10 cellular contexts compared by ENCODE assay signal in the genomic region with DNA sequence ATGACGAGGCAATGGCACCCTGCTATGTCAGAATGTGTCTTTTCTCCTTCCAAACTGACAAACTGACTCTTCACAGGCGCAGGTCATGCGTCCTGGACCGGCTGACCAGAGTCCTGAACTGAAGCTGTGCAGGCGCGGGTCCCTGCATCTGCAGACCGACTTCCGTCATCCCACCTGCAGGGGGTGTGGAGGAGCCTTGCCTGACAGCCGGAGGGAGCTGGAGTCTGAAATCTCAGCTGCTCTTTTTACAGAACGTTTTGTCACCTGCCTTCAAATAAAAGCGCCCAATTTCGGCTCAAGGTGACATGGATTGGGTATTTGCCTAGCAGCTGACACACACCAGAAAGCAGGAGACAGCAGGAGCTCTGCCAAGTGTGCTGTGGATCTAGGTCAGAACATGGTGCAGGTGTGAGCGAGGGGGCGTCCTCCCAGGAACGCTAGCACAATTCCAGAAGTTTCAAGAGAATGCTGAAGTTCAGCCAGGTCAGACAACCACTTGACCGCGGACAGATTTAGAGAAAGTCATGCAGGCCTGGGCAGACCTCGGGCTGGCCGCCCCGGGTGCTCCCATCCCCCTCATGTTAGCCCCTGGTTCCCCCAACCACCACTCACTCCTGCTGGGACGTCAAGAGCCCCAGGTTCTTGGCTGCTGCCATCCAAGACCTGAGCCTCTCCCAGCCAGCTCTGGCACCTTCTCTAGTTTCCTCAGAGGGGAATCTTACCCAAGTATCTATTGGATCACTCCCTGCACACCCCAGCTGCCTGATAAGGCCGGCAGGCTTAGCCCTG. TPM values are rescaled to one million over a fixed set of nuclear protein-coding genes. Genes with fewer than 3 reads are reported as not detected.
A peak's percentile ranks its signal among the peaks of the same experiment; 100 is the strongest.
DNase-seq lines count a peak whose midpoint lies in the region; ATAC-seq, FAIRE-seq and TF ChIP-seq lines count a peak whose summit lies in the region.
"Had no signal": no experiment of that assay in that cellular context is flagged by ENCODE, and none has a peak within 500 bp of the region (broad histone marks: within the 10 kb centered on the region; RNA-seq: fewer than 3 reads in every experiment).

No MANE protein-coding gene starts in this region.

- peak overlapping the region; percentile 9; the same call in 1 of the 2 replicates for H2BK12ac ChIP-seq in H1 (ENCODE audit: low read depth, low read length)

- H3K27me3 ChIP-seq in DOHH2 (ENCODE audit: control insufficient read depth, low read length) (no peaks in the 10 kb centered on the region), H1 (replicated peaks in 1 of 4; ENCODE audit: control insufficient read depth in 3 of 4, extremely low read depth in 1 of 4, insufficient read depth in 3 of 4, low read length in 3 of 4) (no peaks in the 10 kb centered on the region), neutrophil (no peaks in the 10 kb centered on the region)

- H3K23ac ChIP-seq in H1 (ENCODE audit: insufficient read length): no peak overlapping the region

- ATAC-seq in GM18867 (IDR thresholded peaks at IDR 0.05; ENCODE audit: unreplicated experiment): no peak
- ATAC-seq in activated CD8-positive, alpha-beta T cell treated with anti-CD3 and anti-CD28 coated beads, Interleukin-2, amount 10 ng/mL, durations not matched to agents 7 days and 5 days: no peak

- no peak overlapping the region; the same call in 1 of the 2 replicates for H2BK5ac ChIP-seq in H1 (ENCODE audit: low read depth, low read length)

- no peak overlapping the region for H3K4ac ChIP-seq in H1 (replicated peaks; ENCODE audit: insufficient read length, low read depth, low read length)

- H3K4me3 ChIP-seq in DOHH2 (ENCODE audit: low read length) (no peak overlapping the region), H1 (ENCODE audit: extremely low read depth in 1 of 4, insufficient read depth in 2 of 4, low read depth in 3 of 4, low read length in 4 of 4) (no peak overlapping the region), neutrophil (ENCODE audit: low read depth in 1 of 2, low read length in 1 of 2) (no peak overlapping the region)
- H3K4me3 ChIP-seq: HAP-1 had no signal

- H3K27ac ChIP-seq in DOHH2 (ENCODE audit: low read depth, low read length) (no peak overlapping the region), H1 (ENCODE audit: low read depth, low read length) (no peak overlapping the region), neutrophil (peak overlapping the region; percentile 49)

- peak; percentile 50 for FAIRE-seq in H1 (lab: Jason Lieb, UNC)

- H2BK15ac ChIP-seq in H1 (ENCODE audit: low read length): peak overlapping the region; percentile 95; the same call in 1 of the 2 replicates

- H2BK120ac ChIP-seq in H1 (replicated peaks; ENCODE audit: low read depth, low read length): no peak overlapping the region

- no peaks in the 10 kb centered on the region for H3F3A ChIP-seq in DOHH2 (ENCODE audit: control insufficient read depth, insufficient read depth)

- H3K18ac ChIP-seq in H1 (ENCODE audit: extremely low read depth, low read length): no peak overlapping the region

- H3K9me3 ChIP-seq in DOHH2 (ENCODE audit: control insufficient read depth, insufficient read depth, low read length) (no peaks in the 10 kb centered on the region), H1 (ENCODE audit: insufficient read depth in 2 of 2, low read depth in 1 of 2, low read length in 1 of 2) (no peaks in the 10 kb centered on the region), neutrophil (no peaks in the 10 kb centered on the region)
- H3K9me3 ChIP-seq: HAP-1 had no signal

- no peak overlapping the region; the same call in 1 of the 2 replicates for H4K8ac ChIP-seq in H1 (ENCODE audit: extremely low read depth, insufficient read depth, low read length)

- H3K4me2 ChIP-seq in DOHH2 (ENCODE audit: low read length) (no peak overlapping the region), H1 (ENCODE audit: insufficient read depth in 1 of 2, low read depth in 2 of 2, low read length in 2 of 2) (no peak overlapping the region)

- H2AK5ac ChIP-seq in H1 (ENCODE audit: low read depth, low read length): no peak overlapping the region

- no peak overlapping the region for H4K5ac ChIP-seq in H1 (ENCODE audit: insufficient read length, low read depth, low read length)

- H3K79me1 ChIP-seq in H1 (ENCODE audit: low read depth, low read length): peaks cover 29% of the 10 kb centered on the region

- CTCF ChIA-PET in H1 (lab: Charles Lee; ENCODE audit: partially characterized antibody): interaction anchor here (0.8 to 18.5 kb wide), 26 partner anchors 16 to 288 kb away, joined by 3 to 458 read pairs (median 4); a partner anchor contains a TSS
- CTCF ChIA-PET in activated CD4-positive, alpha-beta memory T cell treated with anti-CD3 and anti-CD28 coated beads, Interleukin-2, amount 10 ng/mL, durations not matched to agents 7 days and 5 days (lab: Charles Lee): interaction anchor here (1.1 to 1.2 kb wide), 2 partner anchors 27 to 32 kb away, joined by 4 to 5 read pairs; a partner anchor contains a TSS
- CTCF ChIA-PET in activated CD8-positive, alpha-beta T cell treated with anti-CD3 and anti-CD28 coated beads, Interleukin-2, amount 10 ng/mL, durations not matched to agents 7 days and 5 days (lab: Charles Lee): interaction anchor here (0.5 to 2.2 kb wide), 5 partner anchors 27 to 184 kb away, joined by 3 to 13 read pairs (median 4); no protein-coding TSS in a partner anchor

- H3K9me2 ChIP-seq in DOHH2 (replicated peaks; ENCODE audit: control insufficient read depth, low read length): no peaks in the 10 kb centered on the region

- H3K4me3 Mint-ChIP-seq in activated CD4-positive, alpha-beta memory T cell treated with anti-CD3 and anti-CD28 coated beads, Interleukin-2, amount 10 ng/mL, durations not matched to agents 7 days and 5 days: no peak overlapping the region
- no peak overlapping the region for H3K4me3 Mint-ChIP-seq in activated CD8-positive, alpha-beta T cell treated with anti-CD3 and anti-CD28 coated beads, Interleukin-2, amount 10 ng/mL, durations not matched to agents 7 days and 5 days
- H3K4me3 Mint-ChIP-seq: activated CD4-positive, alpha-beta memory T cell treated with anti-CD3 and anti-CD28 coated beads for 36 hours had no signal

- H3K36me3 ChIP-seq in DOHH2 (ENCODE audit: control insufficient read depth, low read length) (no peaks in the 10 kb centered on the region), H1 (ENCODE audit: control insufficient read depth in 2 of 4, insufficient read depth in 4 of 4, low read length in 3 of 4) (no peaks in the 10 kb centered on the region), neutrophil (no peaks in the 10 kb centered on the region)
- H3K36me3 ChIP-seq: HAP-1 had no signal

- H3K4me1 Mint-ChIP-seq in activated CD4-positive, alpha-beta memory T cell treated with anti-CD3 and anti-CD28 coated beads, Interleukin-2, amount 10 ng/mL, durations not matched to agents 7 days and 5 days: peaks cover 62% of the 10 kb centered on the region
- peaks cover 55% of the 10 kb centered on the region for H3K4me1 Mint-ChIP-seq in activated CD8-positive, alpha-beta T cell treated with anti-CD3 and anti-CD28 coated beads, Interleukin-2, amount 10 ng/mL, durations not matched to agents 7 days and 5 days (ENCODE audit: low read depth)

- H3K9ac ChIP-seq in H1 (replicated peaks in 1 of 4; ENCODE audit: extremely low read depth in 1 of 4, low read depth in 3 of 4, low read length in 3 of 4): no peak overlapping the region

- H3K36me3 Mint-ChIP-seq in activated CD4-positive, alpha-beta memory T cell treated with anti-CD3 and anti-CD28 coated beads, Interleukin-2, amount 10 ng/mL, durations not matched to agents 7 days and 5 days (ENCODE audit: low read depth): no peaks in the 10 kb centered on the region
- H3K36me3 Mint-ChIP-seq in activated CD8-positive, alpha-beta T cell treated with anti-CD3 and anti-CD28 coated beads, Interleukin-2, amount 10 ng/mL, durations not matched to agents 7 days and 5 days (ENCODE audit: low read depth): no peaks in the 10 kb centered on the region
- H3K36me3 Mint-ChIP-seq: activated CD4-positive, alpha-beta memory T cell treated with anti-CD3 and anti-CD28 coated beads for 36 hours had no signal

- H3K79me2 ChIP-seq in DOHH2 (ENCODE audit: control insufficient read depth, low read length) (peaks cover 90% of the 10 kb centered on the region), H1 (ENCODE audit: control insufficient read depth in 1 of 2, insufficient read depth in 2 of 2, low read length in 2 of 2) (peaks cover 0 to 20% of the 10 kb centered on the region in 2 experiments; a peak in 1 of 4 replicates)

- peaks cover 13% of the 10 kb centered on the region for H3K4me1 ChIP-seq in DOHH2 (ENCODE audit: control insufficient read depth, low read length)
- peaks cover 0 to 16% (median 8%) of the 10 kb centered on the region in 4 experiments; a peak in 5 of 7 replicates for H3K4me1 ChIP-seq in H1 (replicated peaks in 1 of 4; ENCODE audit: control insufficient read depth in 3 of 4, insufficient read depth in 4 of 4, low read length in 3 of 4)
- H3K4me1 ChIP-seq in neutrophil (ENCODE audit: control insufficient read depth in 1 of 2, insufficient read depth in 1 of 2, low read depth in 1 of 2, low read length in 1 of 2): peaks cover 61 to 90% of the 10 kb centered on the region in 2 experiments
- H3K4me1 ChIP-seq: HAP-1 had no signal

- WGBS in H1 (ENCODE audit: extremely low coverage in 1 of 2, insufficient coverage in 1 of 2, insufficient read length in 1 of 2, insufficient replicate concordance in 2 of 2, low coverage in 1 of 2, low lambda C conversion rate in 2 of 2, missing lambda C conversion rate in 1 of 2), 2 experiments: 75% methylated on average over 22 of the region's 22 CpGs; no CpG with 5 or more reads in 1 of the 2 experiments

- no peak for TF ChIP-seq POLR2A in H1 (IDR thresholded peaks at IDR 0.05; ENCODE audit: control extremely low read depth in 1 of 2, low read depth in 2 of 2, low read length in 2 of 2)

- H3K27ac Mint-ChIP-seq in activated CD4-positive, alpha-beta memory T cell treated with anti-CD3 and anti-CD28 coated beads, Interleukin-2, amount 10 ng/mL, durations not matched to agents 7 days and 5 days: no peak overlapping the region
- H3K27ac Mint-ChIP-seq in activated CD8-positive, alpha-beta T cell treated with anti-CD3 and anti-CD28 coated beads, Interleukin-2, amount 10 ng/mL, durations not matched to agents 7 days and 5 days: no peak overlapping the region

- DNase-seq in NCI-H69 (lab: John Stamatoyannopoulos, UW): peak; percentile 67
- peak in 1 of 2 experiments; percentile 74 for DNase-seq in H1 (ENCODE audit: low read depth in 1 of 2, low spot score in 2 of 2)
- no peak for DNase-seq in activated CD4-positive, alpha-beta memory T cell treated with anti-CD3 and anti-CD28 coated beads, Interleukin-2, amount 10 ng/mL, durations not matched to agents 7 days and 5 days
- no peak for DNase-seq in HK-2 (ENCODE audit: unreplicated experiment)
- DNase-seq in activated CD8-positive, alpha-beta T cell treated with anti-CD3 and anti-CD28 coated beads, Interleukin-2, amount 10 ng/mL, durations not matched to agents 7 days and 5 days: no peak
- DNase-seq: activated CD4-positive, alpha-beta memory T cell treated with anti-CD3 and anti-CD28 coated beads for 36 hours had no signal

- no peak for TF ChIP-seq EP300 in H1 (IDR thresholded peaks at IDR 0.05; ENCODE audit: borderline replicate concordance in 1 of 2, low read depth in 2 of 2, low read length in 2 of 2)

- no peak overlapping the region for H2AFZ ChIP-seq in H1 (ENCODE audit: low read length)

- H4K91ac ChIP-seq in H1 (replicated peaks; ENCODE audit: insufficient read length, low read length): no peak overlapping the region

- H2BK20ac ChIP-seq in H1 (ENCODE audit: low read length): no peak overlapping the region

- peak; percentile 52 to 68; a peak in 3 of 4 replicates for TF ChIP-seq RAD21 in H1 (IDR thresholded peaks at IDR 0.05 in 1 of 2, conservative IDR thresholded peaks at IDR 0.05 in 1 of 2; ENCODE audit: low read depth in 2 of 2, low read length in 2 of 2)

- H4K20me1 ChIP-seq in DOHH2 (ENCODE audit: control insufficient read depth, insufficient read depth, low read depth, low read length) (peaks cover 12% of the 10 kb centered on the region; the same call in 1 of the 2 replicates), H1 (replicated peaks in 1 of 2; ENCODE audit: control insufficient read depth in 1 of 2, insufficient read depth in 2 of 2, low read length in 2 of 2) (peaks cover 8 to 33% of the 10 kb centered on the region in 2 experiments)

- no peak overlapping the region for H3K56ac ChIP-seq in H1 (replicated peaks; ENCODE audit: insufficient read length, low read depth, low read length)

- no peaks in the 10 kb centered on the region for H3K27me3 Mint-ChIP-seq in activated CD4-positive, alpha-beta memory T cell treated with anti-CD3 and anti-CD28 coated beads, Interleukin-2, amount 10 ng/mL, durations not matched to agents 7 days and 5 days
- H3K27me3 Mint-ChIP-seq in activated CD8-positive, alpha-beta T cell treated with anti-CD3 and anti-CD28 coated beads, Interleukin-2, amount 10 ng/mL, durations not matched to agents 7 days and 5 days (ENCODE audit: low read depth): no peaks in the 10 kb centered on the region
- H3K27me3 Mint-ChIP-seq: activated CD4-positive, alpha-beta memory T cell treated with anti-CD3 and anti-CD28 coated beads for 36 hours had no signal

- no peaks in the 10 kb centered on the region for H3K9me3 Mint-ChIP-seq in activated CD4-positive, alpha-beta memory T cell treated with anti-CD3 and anti-CD28 coated beads, Interleukin-2, amount 10 ng/mL, durations not matched to agents 7 days and 5 days
- H3K9me3 Mint-ChIP-seq in activated CD8-positive, alpha-beta T cell treated with anti-CD3 and anti-CD28 coated beads, Interleukin-2, amount 10 ng/mL, durations not matched to agents 7 days and 5 days (ENCODE audit: insufficient read depth): no peaks in the 10 kb centered on the region
- H3K9me3 Mint-ChIP-seq: activated CD4-positive, alpha-beta memory T cell treated with anti-CD3 and anti-CD28 coated beads for 36 hours had no signal

- POLR2A ChIA-PET in H1 (lab: Charles Lee; ENCODE audit: partially characterized antibody): interaction anchor here (0.9 to 1.8 kb wide), 4 partner anchors 10 to 99 kb away, joined by 3 to 6 read pairs (median 4); a partner anchor contains a TSS
- POLR2A ChIA-PET in activated CD4-positive, alpha-beta memory T cell treated with anti-CD3 and anti-CD28 coated beads, Interleukin-2, amount 10 ng/mL, durations not matched to agents 7 days and 5 days (lab: Charles Lee): interaction anchor here (1.3 to 1.4 kb wide), 2 partner anchors 8 to 19 kb away, joined by 3 read pairs; no protein-coding TSS in a partner anchor
- POLR2A ChIA-PET in activated CD8-positive, alpha-beta T cell treated with anti-CD3 and anti-CD28 coated beads, Interleukin-2, amount 10 ng/mL, durations not matched to agents 7 days and 5 days (lab: Charles Lee): no interaction called here

- no peak overlapping the region for H3K14ac ChIP-seq in H1 (ENCODE audit: insufficient read length)

- TF ChIP-seq CTCF in DOHH2 (IDR thresholded peaks at IDR 0.05; ENCODE audit: low read depth, low read length, poor library complexity, severe bottlenecking) (peak; percentile 42), H1 (IDR thresholded peaks at IDR 0.05; ENCODE audit: control extremely low read depth in 1 of 3, insufficient read depth in 1 of 3, low read depth in 1 of 3, low read length in 3 of 3) (peak; percentile 64 to 73 (median 68)), neutrophil (IDR thresholded peaks at IDR 0.05) (no peak)

- no peaks in the 10 kb centered on the region for H3K23me2 ChIP-seq in H1 (ENCODE audit: low read depth, low read length)

RNA-seq across cellular contexts. Expression of a gene that starts 32.8 kb away (rescaled TPM):
- 10.2 and 10.5 TPM in 2 replicates for total RNA-seq in H1 (2021; fragmentation: NEBNext Ultra II Directional; extraction: Animal tissue kit (Norgen Biotek cat#: 25700))
- polyA plus RNA-seq in H1 (2011; rRNA removed): 5.2 and 8.8 TPM in 2 replicates
- 6.5 TPM for polyA plus RNA-seq in H1 (2011; cell fraction: cytosol; rRNA removed)
- polyA plus RNA-seq in H1 (2011; cell fraction: nucleus; rRNA removed): 12.6 TPM
- polyA plus RNA-seq in H1 (2012, experiment 1 of 2): 4.6 to 7.6 TPM (median 7.4 TPM) in 4 replicates
- 6.4 TPM for polyA plus RNA-seq in H1 (2012, experiment 2 of 2)
- 5.6 TPM for polyA plus RNA-seq in H1 (2013, experiment 1 of 2)
- polyA plus RNA-seq in H1 (2013, experiment 2 of 2): 6.2 TPM
- 3.6 and 5.4 TPM in 2 replicates for polyA minus RNA-seq in H1 (2011; rRNA and poly(A)+ RNA removed)
- polyA minus RNA-seq in H1 (2011; cell fraction: cytosol; rRNA and poly(A)+ RNA removed): 6.4 TPM
- 10.7 TPM for polyA minus RNA-seq in H1 (2011; cell fraction: nucleus; rRNA and poly(A)+ RNA removed)
- 10 to 100 TPM; 26.2 to 26.3 TPM for total RNA-seq in activated CD4-positive, alpha-beta memory T cell treated with anti-CD3 and anti-CD28 coated beads, Interleukin-2, amount 10 ng/mL, durations not matched to agents 7 days and 5 days
- 10 to 100 TPM; 20.8 to 22.3 TPM for total RNA-seq in activated CD8-positive, alpha-beta T cell treated with anti-CD3 and anti-CD28 coated beads, Interleukin-2, amount 10 ng/mL, durations not matched to agents 7 days and 5 days

RNA-seq across cellular contexts. Expression of a gene that starts 51.1 kb away (rescaled TPM):
- total RNA-seq in H1 (2021; fragmentation: NEBNext Ultra II Directional; extraction: Animal tissue kit (Norgen Biotek cat#: 25700)): 207 and 215 TPM in 2 replicates
- polyA plus RNA-seq in H1 (2011; rRNA removed): 264 and 330 TPM in 2 replicates
- polyA plus RNA-seq in H1 (2011; cell fraction: cytosol; rRNA removed): 164 TPM
- 558 TPM for polyA plus RNA-seq in H1 (2011; cell fraction: nucleus; rRNA removed)
- polyA plus RNA-seq in H1 (2012, experiment 1 of 2): 147 to 255 TPM (median 231 TPM) in 4 replicates
- 269 TPM for polyA plus RNA-seq in H1 (2012, experiment 2 of 2)
- 172 TPM for polyA plus RNA-seq in H1 (2013, experiment 1 of 2)
- polyA plus RNA-seq in H1 (2013, experiment 2 of 2): 158 TPM
- polyA minus RNA-seq in H1 (2011; rRNA and poly(A)+ RNA removed): 67.7 and 79.7 TPM in 2 replicates
- 153 TPM for polyA minus RNA-seq in H1 (2011; cell fraction: cytosol; rRNA and poly(A)+ RNA removed)
- polyA minus RNA-seq in H1 (2011; cell fraction: nucleus; rRNA and poly(A)+ RNA removed): 97.1 TPM
- 10 to 100 TPM; 16.7 to 18.0 TPM for total RNA-seq in activated CD4-positive, alpha-beta memory T cell treated with anti-CD3 and anti-CD28 coated beads, Interleukin-2, amount 10 ng/mL, durations not matched to agents 7 days and 5 days
- total RNA-seq in activated CD8-positive, alpha-beta T cell treated with anti-CD3 and anti-CD28 coated beads, Interleukin-2, amount 10 ng/mL, durations not matched to agents 7 days and 5 days: 10 to 100 TPM; 26.7 to 33.5 TPM

RNA-seq across cellular contexts. Expression of a gene that starts 54.3 kb away (rescaled TPM):
- total RNA-seq in H1 (2021; fragmentation: NEBNext Ultra II Directional; extraction: Animal tissue kit (Norgen Biotek cat#: 25700)): 264 and 273 TPM in 2 replicates
- 309 and 441 TPM in 2 replicates for polyA plus RNA-seq in H1 (2011; rRNA removed)
- polyA plus RNA-seq in H1 (2011; cell fraction: cytosol; rRNA removed): 383 TPM
- polyA plus RNA-seq in H1 (2011; cell fraction: nucleus; rRNA removed): 364 TPM
- 208 to 378 TPM (median 354 TPM) in 4 replicates for polyA plus RNA-seq in H1 (2012, experiment 1 of 2)
- 339 TPM for polyA plus RNA-seq in H1 (2012, experiment 2 of 2)
- polyA plus RNA-seq in H1 (2013, experiment 1 of 2): 164 TPM
- polyA plus RNA-seq in H1 (2013, experiment 2 of 2): 163 TPM
- 84.8 and 104 TPM in 2 replicates for polyA minus RNA-seq in H1 (2011; rRNA and poly(A)+ RNA removed)
- polyA minus RNA-seq in H1 (2011; cell fraction: cytosol; rRNA and poly(A)+ RNA removed): 178 TPM
- polyA minus RNA-seq in H1 (2011; cell fraction: nucleus; rRNA and poly(A)+ RNA removed): 121 TPM
- total RNA-seq in activated CD4-positive, alpha-beta memory T cell treated with anti-CD3 and anti-CD28 coated beads, Interleukin-2, amount 10 ng/mL, durations not matched to agents 7 days and 5 days: 100 to 1,000 TPM; 263 TPM
- 100 to 1,000 TPM; 245 to 247 TPM for total RNA-seq in activated CD8-positive, alpha-beta T cell treated with anti-CD3 and anti-CD28 coated beads, Interleukin-2, amount 10 ng/mL, durations not matched to agents 7 days and 5 days
